1 cellular context compared by ENCODE assay signal in genomic region chr1:111656093-111657017, GRCh38.
TF ChIP-seq lines count a peak whose summit lies in the region.

No MANE protein-coding gene starts in this region.

TF ChIP-seq in HepG2, 621 proteins besides CTCF, POLR2A, EP300 and RAD21 (continued from another document):
- TF ChIP-seq ZHX1 (CRISPR knock-in tag; IDR thresholded peaks at IDR 0.05; ENCODE audit: low read depth) (no peak), ZNF562 (CRISPR knock-in tag; IDR thresholded peaks at IDR 0.05; ENCODE audit: borderline replicate concordance) (no peak), ZFP82 (CRISPR knock-in tag; IDR thresholded peaks at IDR 0.05; ENCODE audit: borderline replicate concordance) (no peak), HNRNPK (IDR thresholded peaks at IDR 0.05; ENCODE audit: low read depth, low read length, poor library complexity, severe bottlenecking) (peak; percentile 49), PTBP1 (IDR thresholded peaks at IDR 0.05; ENCODE audit: low read depth, low read length, poor library complexity, severe bottlenecking) (no peak), ZNF773 (CRISPR knock-in tag; IDR thresholded peaks at IDR 0.05; ENCODE audit: borderline replicate concordance) (no peak), RARG (CRISPR knock-in tag; IDR thresholded peaks at IDR 0.05; ENCODE audit: low read depth) (0 out of 2 replicates have a peak, but pooled peaks have one; percentile 38), IKZF4 (CRISPR knock-in tag; IDR thresholded peaks at IDR 0.05; ENCODE audit: borderline replicate concordance, low read depth, not compliant biosample characterization) (no peak), ZNF691 (CRISPR knock-in tag; IDR thresholded peaks at IDR 0.05; ENCODE audit: borderline replicate concordance, low read depth) (no peak), TCF7L2 (IDR thresholded peaks at IDR 0.05; ENCODE audit: low read depth, low read length) (no peak), MIXL1 (CRISPR knock-in tag; IDR thresholded peaks at IDR 0.05) (peak; percentile 49), SMC3 (IDR thresholded peaks at IDR 0.05; ENCODE audit: low read length) (peak; percentile 90), MAFK (conservative IDR thresholded peaks at IDR 0.05 in 1 of 2, IDR thresholded peaks at IDR 0.05 in 1 of 2; ENCODE audit: low read length in 2 of 2) (peak; percentile 43 to 55; a peak in 2 of 4 replicates), ATF6 (CRISPR knock-in tag; conservative IDR thresholded peaks at IDR 0.05) (no peak), ZSCAN5A (CRISPR knock-in tag; IDR thresholded peaks at IDR 0.05; ENCODE audit: borderline replicate concordance) (no peak)
